8 cellular contexts compared by ENCODE assay signal in the genomic region with DNA sequence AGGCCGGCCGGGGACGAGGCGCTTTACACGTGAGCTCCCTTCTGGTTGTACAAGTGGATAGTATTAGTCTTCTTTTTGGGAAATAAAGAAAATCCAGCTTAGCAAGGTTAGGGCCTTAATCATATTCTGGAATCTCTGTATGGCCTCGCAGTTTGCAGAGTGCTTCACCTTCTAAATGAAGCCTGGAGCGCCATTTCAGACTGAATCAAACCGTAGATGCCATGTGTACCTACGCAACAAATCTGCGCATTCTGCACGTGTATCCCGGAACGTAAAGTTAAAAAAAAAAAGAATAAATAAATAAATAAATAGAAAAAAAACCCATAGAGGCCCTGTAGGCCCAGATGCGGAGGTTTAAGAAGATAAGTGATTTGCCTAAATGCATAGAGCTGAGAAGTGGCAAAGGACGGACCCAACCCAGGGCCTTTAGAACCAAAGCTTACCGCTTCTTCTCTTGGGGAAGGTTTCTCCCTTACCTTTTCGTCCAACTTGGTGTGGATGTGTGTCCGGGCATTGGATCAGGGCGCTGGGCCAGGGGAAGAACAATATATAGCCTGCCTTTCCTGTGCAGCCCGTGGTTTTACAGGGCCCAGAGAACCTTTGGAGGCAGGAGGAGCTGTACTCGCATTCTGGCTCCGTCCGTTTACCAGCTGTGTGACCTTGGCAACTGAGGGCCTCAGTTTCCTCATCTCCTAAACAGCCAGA. TPM values are rescaled to one million over a fixed set of nuclear protein-coding genes. Genes with fewer than 3 reads are reported as not detected.
A peak's percentile ranks its signal among the peaks of the same experiment; 100 is the strongest.
DNase-seq lines count a peak whose midpoint lies in the region; ATAC-seq and TF ChIP-seq lines count a peak whose summit lies in the region.

No MANE protein-coding gene starts in this region.

- peak overlapping the region; percentile 53 for H3K4me3 Mint-ChIP-seq in T-helper 17 cell
- H3K4me3 Mint-ChIP-seq in glutamatergic neuron (ENCODE audit: unreplicated experiment) = peak overlapping the region; percentile 78

- TF ChIP-seq CTCF in glutamatergic neuron (IDR thresholded peaks at IDR 0.05; ENCODE audit: partially characterized antibody, unreplicated experiment) = no peak
- no peak for TF ChIP-seq CTCF in retinal pigment epithelial cell (conservative IDR thresholded peaks at IDR 0.05; ENCODE audit: low read depth, low read length)

- H3K36me3 Mint-ChIP-seq in T-helper 17 cell (ENCODE audit: low read depth) (peaks cover 5% of the 10 kb centered on the region), glutamatergic neuron (ENCODE audit: unreplicated experiment) (no peaks in the 10 kb centered on the region)

- no peak for DNase-seq in T-helper 17 cell
- DNase-seq in glutamatergic neuron = no peak
- no peak for DNase-seq in retinal pigment epithelial cell (ENCODE audit: low read depth)
- DNase-seq in NCI-H748 (lab: John Stamatoyannopoulos, UW; ENCODE audit: unreplicated experiment) = no peak
- DNase-seq in MV-4-11 (lab: John Stamatoyannopoulos, UW) = no peak
- DNase-seq in NCI-H2196 (lab: John Stamatoyannopoulos, UW; ENCODE audit: unreplicated experiment) = no peak

- ATAC-seq in T-helper 17 cell (no peak), GM18517 (IDR thresholded peaks at IDR 0.05; ENCODE audit: unreplicated experiment) (no peak)

- H3K27ac Mint-ChIP-seq in T-helper 17 cell (no peak overlapping the region), glutamatergic neuron (ENCODE audit: unreplicated experiment) (no peak overlapping the region)

- H3K4me1 Mint-ChIP-seq in T-helper 17 cell (peaks cover 5% of the 10 kb centered on the region), glutamatergic neuron (ENCODE audit: low read depth, unreplicated experiment) (no peaks in the 10 kb centered on the region)

- peaks cover 72% of the 10 kb centered on the region for H3K27me3 Mint-ChIP-seq in T-helper 17 cell
- H3K27me3 Mint-ChIP-seq in glutamatergic neuron (ENCODE audit: unreplicated experiment) = peaks cover 6% of the 10 kb centered on the region

- no peaks in the 10 kb centered on the region for H3K9me3 Mint-ChIP-seq in glutamatergic neuron (ENCODE audit: unreplicated experiment)

- H3K4me3 ChIP-seq in GM08714 (ENCODE audit: low read length) = peak overlapping the region; percentile 36; the same call in 1 of the 2 replicates
- H3K4me3 ChIP-seq in retinal pigment epithelial cell (ENCODE audit: low read length) = peak overlapping the region; percentile 70

- H3K9me3 ChIP-seq in T-helper 17 cell (ENCODE audit: control insufficient read depth, low read length, poor library complexity, severe bottlenecking) = no peaks in the 10 kb centered on the region

RNA-seq across cellular contexts. Expression of a gene that starts 0.5 kb away (rescaled TPM):
- total RNA-seq in T-helper 17 cell (not detected), glutamatergic neuron (ENCODE audit: unreplicated experiment) (28.6 TPM)

Comparison
In these comparisons a context has a peak if more than half of its experiments do, and no peak if none do; other contexts are left out.
1. RNA of a gene that starts 0.5 kb away (total RNA-seq): 28.6 TPM in glutamatergic neuron (single experiment); not detected in T-helper 17 cell; every median in the first group is over 10 times any median in the second.